26 cellular contexts compared by ENCODE assay signal in the genomic region with DNA sequence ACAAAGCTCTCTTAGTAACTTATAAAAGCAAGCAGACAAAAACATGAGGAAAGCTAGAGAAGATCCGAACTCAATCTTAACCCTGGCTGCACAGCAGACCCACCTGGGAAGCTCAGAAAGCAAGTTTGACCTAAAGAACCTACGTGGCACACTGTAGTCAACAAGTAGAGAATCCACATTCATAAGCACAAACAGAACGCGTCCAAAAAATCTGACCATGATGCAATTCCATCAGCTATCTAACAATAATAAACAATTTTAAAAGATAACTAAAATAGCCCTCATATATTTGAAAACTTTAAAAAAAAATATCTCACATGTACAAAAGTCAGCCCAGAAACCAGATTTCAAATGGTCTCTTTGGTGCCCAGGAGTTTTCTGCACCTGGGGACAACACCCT. TPM values are rescaled to one million over a fixed set of nuclear protein-coding genes. Genes with fewer than 3 reads are reported as not detected.
DNase-seq lines count a peak whose midpoint lies in the region; ATAC-seq and TF ChIP-seq lines count a peak whose summit lies in the region.
"Had no signal": no experiment of that assay in that cellular context is flagged by ENCODE, and none has a peak within 500 bp of the region (broad histone marks: within the 10 kb centered on the region; RNA-seq: fewer than 3 reads in every experiment).

No MANE protein-coding gene starts in this region.

- DNase-seq in SK-N-SH (no peak), WTC11 (ENCODE audit: low spot score) (no peak), hepatocyte (ENCODE audit: low spot score) (no peak), GOT3 (lab: John Stamatoyannopoulos, UW) (no peak), T-cell (no peak)
- DNase-seq: activated CD8-positive, alpha-beta T cell treated with anti-CD3 and anti-CD28 coated beads for 36 hours; amygdala; esophagus squamous epithelium; GM23248; left colon; NCI-H82; SHP77 treated with DMSO at 0.1 percent for 48 hours; stimulated activated naive CD4-positive, alpha-beta T cell; upper lobe of right lung had no signal

- WGBS in SK-N-SH (ENCODE audit: low lambda C conversion rate): 77% methylated on average over 4 of the region's 4 CpGs
- 88% methylated on average over 4 of the region's 4 CpGs for WGBS in hepatocyte (ENCODE audit: low lambda C conversion rate, missing lambda C conversion rate)

- CTCF ChIA-PET in SK-N-SH (lab: Yijun Ruan, JAX): interaction anchor here (0.8 to 2.5 kb wide), 4 partner anchors 32 to 275 kb away, joined by 3 to 12 read pairs (median 4); no protein-coding TSS in a partner anchor
- CTCF ChIA-PET in WTC11 (lab: Charles Lee): interaction anchor here (0.6 to 1.9 kb wide), 2 partner anchors 20 to 29 kb away, joined by 3 to 16 read pairs; no protein-coding TSS in a partner anchor
- CTCF ChIA-PET in T-cell (lab: Charles Lee): interaction anchor here (0.6 to 0.7 kb wide), 3 partner anchors 34 to 267 kb away, joined by 3 to 4 read pairs (median 4); no protein-coding TSS in a partner anchor

- H3K9me3 Mint-ChIP-seq in WTC11 (no peaks in the 10 kb centered on the region), T-cell (no peaks in the 10 kb centered on the region)
- H3K9me3 Mint-ChIP-seq: activated CD8-positive, alpha-beta T cell treated with anti-CD3 and anti-CD28 coated beads for 36 hours had no signal

- H3F3A ChIP-seq in SK-N-SH (replicated peaks; ENCODE audit: insufficient read depth): no peaks in the 10 kb centered on the region

- no peak for TF ChIP-seq EP300 in SK-N-SH (IDR thresholded peaks at IDR 0.05; ENCODE audit: borderline replicate concordance in 1 of 2, low read depth in 1 of 2, low read length in 1 of 2)

- POLR2A ChIA-PET in SK-N-SH (lab: Yijun Ruan, JAX): no interaction called here
- POLR2A ChIA-PET in WTC11 (lab: Charles Lee): no interaction called here
- POLR2A ChIA-PET in T-cell (lab: Charles Lee): interaction anchor here in 1 of 2 donors (0.8 kb wide), 1 partner anchor 10 kb away, joined by 4 read pairs; no protein-coding TSS in a partner anchor

- H3K9me3 ChIP-seq in SK-N-SH: no peaks in the 10 kb centered on the region
- no peaks in the 10 kb centered on the region for H3K9me3 ChIP-seq in BLaER1
- no peaks in the 10 kb centered on the region for H3K9me3 ChIP-seq in hepatocyte (ENCODE audit: low read depth)
- H3K9me3 ChIP-seq: breast epithelium, esophagus squamous epithelium, ovary, upper lobe of right lung had no signal

- peak overlapping the region; percentile 21; the same call in 1 of the 2 replicates for H3K27ac Mint-ChIP-seq in WTC11
- no peak overlapping the region for H3K27ac Mint-ChIP-seq in T-cell

- H3K9me2 ChIP-seq in SK-N-SH: no peaks in the 10 kb centered on the region
- no peaks in the 10 kb centered on the region for H3K9me2 ChIP-seq in hepatocyte (replicated peaks; ENCODE audit: insufficient read depth)

- H2AFZ ChIP-seq in SK-N-SH (ENCODE audit: low read depth) (no peak overlapping the region), hepatocyte (no peak overlapping the region)
- H2AFZ ChIP-seq: GM23248 had no signal

- peaks cover 23% of the 10 kb centered on the region for H3K36me3 Mint-ChIP-seq in WTC11
- peaks cover 26% of the 10 kb centered on the region for H3K36me3 Mint-ChIP-seq in T-cell

- ATAC-seq in SK-N-SH treated with all-trans-retinoic acid at 6 μM for 48 hours (no peak), WTC11 (no peak), GM18868 (IDR thresholded peaks at IDR 0.05; ENCODE audit: unreplicated experiment) (no peak), T-cell (replicated peaks in 1 of 4) (no peak)
- ATAC-seq: activated CD8-positive, alpha-beta T cell treated with anti-CD3 and anti-CD28 coated beads for 36 hours; left colon; upper lobe of right lung had no signal

- H3K79me2 ChIP-seq in SK-N-SH (ENCODE audit: insufficient read depth): peaks cover 97% of the 10 kb centered on the region
- peaks cover 95% of the 10 kb centered on the region for H3K79me2 ChIP-seq in hepatocyte

- H3K4me2 ChIP-seq in SK-N-SH: peak overlapping the region; percentile 37; the same call in 1 of the 2 replicates
- H3K4me2 ChIP-seq in BLaER1: peak overlapping the region; percentile 18; the same call in 1 of the 2 replicates
- peak overlapping the region; percentile 45 for H3K4me2 ChIP-seq in hepatocyte

- TF ChIP-seq CTCF in SK-N-SH (IDR thresholded peaks at IDR 0.05): no peak
- no peak for TF ChIP-seq CTCF in WTC11 (IDR thresholded peaks at IDR 0.05)
- no peak for TF ChIP-seq CTCF in hepatocyte (IDR thresholded peaks at IDR 0.05; ENCODE audit: poor library complexity)

- H3K4me1 Mint-ChIP-seq in WTC11: peaks cover 28% of the 10 kb centered on the region
- H3K4me1 Mint-ChIP-seq in T-cell: peaks cover 46 to 55% (median 55%) of the 10 kb centered on the region in 3 donors

- no peak overlapping the region for H3K9ac ChIP-seq in SK-N-SH
- peak overlapping the region; percentile 28; the same call in 1 of the 2 replicates for H3K9ac ChIP-seq in BLaER1
- H3K9ac ChIP-seq: GM23248 had no signal

- H3K4me1 ChIP-seq in SK-N-SH (ENCODE audit: control insufficient read depth in 1 of 2, insufficient read depth in 2 of 2, low read depth in 1 of 2, low read length in 1 of 2) (peaks cover 5 to 19% of the 10 kb centered on the region in 2 experiments; a peak in 3 of 4 replicates), BLaER1 (peaks cover 40% of the 10 kb centered on the region), hepatocyte (ENCODE audit: insufficient read depth) (peaks cover 16% of the 10 kb centered on the region)

- H3K4me3 ChIP-seq in SK-N-SH (ENCODE audit: low read depth in 2 of 2, low read length in 1 of 2) (no peak overlapping the region), BLaER1 (no peak overlapping the region), hepatocyte (no peak overlapping the region)
- H3K4me3 ChIP-seq: breast epithelium, esophagus squamous epithelium, GM23248, ovary, upper lobe of right lung had no signal

- H3K27me3 Mint-ChIP-seq in WTC11 (ENCODE audit: low read depth) (no peaks in the 10 kb centered on the region), T-cell (no peaks in the 10 kb centered on the region)
- H3K27me3 Mint-ChIP-seq: activated CD8-positive, alpha-beta T cell treated with anti-CD3 and anti-CD28 coated beads for 36 hours had no signal

- peaks cover 15% of the 10 kb centered on the region; the same call in 1 of the 2 replicates for H4K20me1 ChIP-seq in SK-N-SH (ENCODE audit: insufficient read depth)
- H4K20me1 ChIP-seq in BLaER1: peaks cover 63% of the 10 kb centered on the region
- peaks cover 25% of the 10 kb centered on the region for H4K20me1 ChIP-seq in hepatocyte (ENCODE audit: insufficient read depth, poor library complexity, severe bottlenecking)

- H3K4me3 Mint-ChIP-seq in WTC11: no peak overlapping the region
- H3K4me3 Mint-ChIP-seq in T-cell: no peak overlapping the region
- H3K4me3 Mint-ChIP-seq: activated CD8-positive, alpha-beta T cell treated with anti-CD3 and anti-CD28 coated beads for 36 hours had no signal

- peaks cover 17 to 36% of the 10 kb centered on the region in 2 experiments for H3K36me3 ChIP-seq in SK-N-SH (replicated peaks in 1 of 2; ENCODE audit: control insufficient read depth in 1 of 2, insufficient read depth in 2 of 2, low read length in 1 of 2)
- peaks cover 71% of the 10 kb centered on the region for H3K36me3 ChIP-seq in BLaER1
- no peaks in the 10 kb centered on the region for H3K36me3 ChIP-seq in hepatocyte (replicated peaks; ENCODE audit: insufficient read depth, low read depth)
- H3K36me3 ChIP-seq: ovary had no signal

- no peak for TF ChIP-seq RAD21 in SK-N-SH (IDR thresholded peaks at IDR 0.05; ENCODE audit: low read length)

- no peak overlapping the region for H3K27ac ChIP-seq in SK-N-SH (ENCODE audit: low read depth in 2 of 2, low read length in 1 of 2)
- no peak overlapping the region for H3K27ac ChIP-seq in BLaER1
- H3K27ac ChIP-seq in hepatocyte: no peak overlapping the region
- H3K27ac ChIP-seq: 22Rv1, breast epithelium, C4-2B, GM23248, ovary, upper lobe of right lung had no signal

- H3K27me3 ChIP-seq in SK-N-SH (ENCODE audit: insufficient read depth): no peaks in the 10 kb centered on the region
- H3K27me3 ChIP-seq in BLaER1: no peaks in the 10 kb centered on the region
- H3K27me3 ChIP-seq in hepatocyte: no peaks in the 10 kb centered on the region
- H3K27me3 ChIP-seq: breast epithelium, esophagus squamous epithelium, ovary, upper lobe of right lung had no signal

RNA-seq across cellular contexts. Expression of gene LMAN2, which starts 4.6 kb away (rescaled TPM):
- polyA plus RNA-seq in SK-N-SH (2012; rRNA removed) (380 and 500 TPM in 2 replicates), hepatocyte (381 and 391 TPM in 2 replicates)
- polyA plus RNA-seq in SK-N-SH (2012; cell fraction: cytosol; rRNA removed): 314 and 316 TPM in 2 replicates
- 380 and 476 TPM in 2 replicates for polyA plus RNA-seq in SK-N-SH (2012; cell fraction: nucleus; rRNA removed)
- total RNA-seq in WTC11 (2021) (141 to 162 TPM (median 147 TPM) in 3 replicates), hepatocyte (357 and 366 TPM in 2 replicates), T-cell (100 to 1,000 TPM in 3 of 5 donors, 10 to 100 TPM in 2; 67.2 to 122 (median 106) TPM)

RNA-seq across cellular contexts. Expression of gene RGS14, which starts 10.9 kb away (rescaled TPM):
- polyA plus RNA-seq in SK-N-SH (2012; rRNA removed): 26.5 and 27.6 TPM in 2 replicates
- 11.1 and 16.3 TPM in 2 replicates for polyA plus RNA-seq in SK-N-SH (2012; cell fraction: cytosol; rRNA removed)
- 31.0 and 67.8 TPM in 2 replicates for polyA plus RNA-seq in SK-N-SH (2012; cell fraction: nucleus; rRNA removed)
- 60.4 to 74.6 TPM (median 64.6 TPM) in 3 replicates for total RNA-seq in WTC11 (2021)
- total RNA-seq in hepatocyte: 26.1 and 36.5 TPM in 2 replicates
- 30.7 and 37.0 TPM in 2 replicates for polyA plus RNA-seq in hepatocyte
- 100 to 1,000 TPM in 3 of 5 donors, 10 to 100 TPM in 2; 85.7 to 209 (median 195) TPM for total RNA-seq in T-cell

RNA-seq across cellular contexts. Expression of gene MXD3, which starts 35.1 kb away (rescaled TPM):
- polyA plus RNA-seq in SK-N-SH (2012; rRNA removed): 22.6 and 23.1 TPM in 2 replicates
- 5.8 and 10.4 TPM in 2 replicates for polyA plus RNA-seq in SK-N-SH (2012; cell fraction: cytosol; rRNA removed)
- polyA plus RNA-seq in SK-N-SH (2012; cell fraction: nucleus; rRNA removed): 81.3 and 94.3 TPM in 2 replicates
- 16.9 to 25.7 TPM (median 18.8 TPM) in 3 replicates for total RNA-seq in WTC11 (2021)
- 14.0 and 22.3 TPM in 2 replicates for total RNA-seq in hepatocyte
- 11.9 and 16.5 TPM in 2 replicates for polyA plus RNA-seq in hepatocyte
- 10 to 100 TPM in 4 of 5 donors, 1 to 10 TPM in 1; 9.3 to 15.2 (median 12.4) TPM for total RNA-seq in T-cell

RNA-seq across cellular contexts. Expression of gene SLC34A1, which starts 37.4 kb away (rescaled TPM):
- polyA plus RNA-seq in SK-N-SH (2012; rRNA removed): 0.03 TPM in 1 of 2 replicates, not detected in the other
- polyA plus RNA-seq in SK-N-SH (2012; cell fraction: cytosol; rRNA removed): not detected in 2 replicates
- polyA plus RNA-seq in SK-N-SH (2012; cell fraction: nucleus; rRNA removed): not detected in 2 replicates
- not detected in 3 replicates for total RNA-seq in WTC11 (2021)
- total RNA-seq in hepatocyte: 0.12 TPM in 1 of 2 replicates, not detected in the other
- polyA plus RNA-seq in hepatocyte: 0.33 TPM in 1 of 2 replicates, not detected in the other
- total RNA-seq in T-cell: under 1 TPM in 3 of 5 donors, not detected in 2; 0.13 to 0.18 (median 0.16) TPM
- total RNA-seq: breast epithelium, chondrocyte, Daoy, frontal cortex, GM23248, left colon, LHCN-M2, ovary, upper lobe of right lung had no signal
- polyA plus RNA-seq: GM23248, neural cell, ovary had no signal

RNA-seq across cellular contexts. Expression of gene PRELID1, which starts 43.2 kb away (rescaled TPM):
- polyA plus RNA-seq in SK-N-SH (2012; rRNA removed) (344 TPM in 2 replicates), hepatocyte (255 and 282 TPM in 2 replicates)
- polyA plus RNA-seq in SK-N-SH (2012; cell fraction: cytosol; rRNA removed): 275 and 308 TPM in 2 replicates
- 121 and 150 TPM in 2 replicates for polyA plus RNA-seq in SK-N-SH (2012; cell fraction: nucleus; rRNA removed)
- total RNA-seq in WTC11 (2021) (235 to 273 TPM (median 245 TPM) in 3 replicates), hepatocyte (228 and 245 TPM in 2 replicates), T-cell (10 to 100 TPM; 52.0 to 84.9 (median 74.5) TPM)
